26 cellular contexts compared by ENCODE assay signal in the genomic region with DNA sequence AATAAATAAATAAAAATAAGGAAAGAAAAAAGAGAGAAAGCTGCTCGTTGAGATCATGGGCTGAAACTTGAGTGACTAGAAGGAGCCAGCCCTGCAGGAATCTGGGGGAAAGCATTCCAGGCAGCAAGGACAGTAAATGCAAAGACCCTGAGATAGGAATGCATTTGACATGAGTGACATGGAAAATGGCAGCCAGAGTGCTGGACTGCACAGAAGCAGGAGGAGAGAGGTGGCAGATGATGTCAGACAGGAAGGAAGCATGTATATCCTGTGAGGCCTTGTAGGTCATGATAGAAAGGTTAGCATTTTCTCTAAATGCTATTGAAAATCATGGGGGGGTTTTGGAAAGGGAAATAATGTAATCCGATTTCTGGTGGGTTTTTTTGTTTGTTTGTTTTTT. TPM values are rescaled to one million over a fixed set of nuclear protein-coding genes. Genes with fewer than 3 reads are reported as not detected.
"Had no signal": no experiment of that assay in that cellular context is flagged by ENCODE, and none has a peak within 500 bp of the region (broad histone marks: within the 10 kb centered on the region; RNA-seq: fewer than 3 reads in every experiment).

No MANE protein-coding gene starts in this region.

- H3K27ac Mint-ChIP-seq: mesothelial cell of epicardium; natural killer cell; progenitor cell of endocrine pancreas; stimulated activated memory B cell treated with anti-CD40 and anti-IgM and Interleukin-4, amounts not matched to agents 10 μg/mL and 1 μg/mL and 100 μg/mL, for 72 hours; stimulated activated naive CD8-positive, alpha-beta T cell treated with anti-CD3 and anti-CD28 coated beads, Interleukin-15, amount 100 ng/mL, for 72 hours had no signal

- H3K4me1 Mint-ChIP-seq: naive B cell; natural killer cell; stimulated activated memory B cell treated with anti-CD40 and anti-IgM and Interleukin-4, amounts not matched to agents 10 μg/mL and 1 μg/mL and 100 μg/mL, for 72 hours had no signal

- H3K79me2 ChIP-seq: hepatocyte had no signal

- H3K27ac ChIP-seq: hepatocyte, left lung, lower lobe of right lung, ovary, right atrium auricular region, right lobe of liver, transverse colon, upper lobe of left lung, vagina had no signal

- H3K27me3 ChIP-seq: hepatocyte, left lung, ovary, right atrium auricular region, right lobe of liver, upper lobe of left lung, vagina had no signal

- H3K4me3 ChIP-seq: hepatocyte, left lung, lower lobe of right lung, ovary, right atrium auricular region, right lobe of liver, smooth muscle cell, transverse colon, upper lobe of left lung, vagina had no signal

- ATAC-seq: left colon; left lung; lower lobe of right lung; natural killer cell; right lobe of liver; stimulated activated memory B cell treated with anti-CD40 and anti-IgM and Interleukin-4, amounts not matched to agents 10 μg/mL and 1 μg/mL and 100 μg/mL, for 72 hours; stimulated activated naive CD8-positive, alpha-beta T cell treated with anti-CD3 and anti-CD28 coated beads, Interleukin-15, amount 100 ng/mL, for 72 hours had no signal

- H3K4me1 ChIP-seq: left lung, lower lobe of right lung, right atrium auricular region, upper lobe of left lung, vagina had no signal

- H3K9me3 ChIP-seq: left lung, lower lobe of right lung, ovary, right atrium auricular region, right lobe of liver, transverse colon, upper lobe of left lung, vagina had no signal

- H3K9me3 Mint-ChIP-seq: natural killer cell; stimulated activated memory B cell treated with anti-CD40 and anti-IgM and Interleukin-4, amounts not matched to agents 10 μg/mL and 1 μg/mL and 100 μg/mL, for 72 hours; stimulated activated naive CD8-positive, alpha-beta T cell treated with anti-CD3 and anti-CD28 coated beads, Interleukin-15, amount 100 ng/mL, for 72 hours had no signal

- H3K36me3 ChIP-seq: left lung, lower lobe of right lung, ovary, right atrium auricular region, right lobe of liver, transverse colon, upper lobe of left lung, vagina had no signal

- H2AFZ ChIP-seq: hepatocyte had no signal

- DNase-seq: kidney; left colon; left lung; lower lobe of right lung; mesendoderm; naive B cell; natural killer cell; ovary; right lobe of liver; stimulated activated CD4-positive, alpha-beta T cell treated with anti-CD3 and anti-CD28 coated beads, Interleukin-1b, Interleukin-23, amount 100 ng/mL, for 48 hours; stimulated activated CD4-positive, alpha-beta T cell treated with anti-CD3 and anti-CD28 coated beads, Interleukin-2, amount 100 ng/mL, for 48 hours; stimulated activated CD4-positive, alpha-beta T cell treated with anti-CD3 and anti-CD28 coated beads, Interleukin-4, amount 100 ng/mL, for 4 hours; stimulated activated CD8-positive, alpha-beta memory T cell treated with anti-CD3 and anti-CD28 coated beads, Interleukin-4, amount 100 ng/mL, for 48 hours; stimulated activated naive CD4-positive, alpha-beta T cell treated with Interleukin-2 at 50 U/mL for 16 hours; stimulated activated naive CD8-positive, alpha-beta T cell treated with anti-CD3 and anti-CD28 coated beads, Interleukin-15, amount 100 ng/mL, for 72 hours; substantia nigra; transverse colon; upper lobe of left lung had no signal

- H3K4me3 Mint-ChIP-seq: mesothelial cell of epicardium; naive B cell; natural killer cell; stimulated activated memory B cell treated with anti-CD40 and anti-IgM and Interleukin-4, amounts not matched to agents 10 μg/mL and 1 μg/mL and 100 μg/mL, for 72 hours; stimulated activated naive CD8-positive, alpha-beta T cell treated with anti-CD3 and anti-CD28 coated beads, Interleukin-15, amount 100 ng/mL, for 72 hours had no signal

- H3K4me2 ChIP-seq: hepatocyte, smooth muscle cell had no signal

- H3K36me3 Mint-ChIP-seq: mesothelial cell of epicardium; natural killer cell; stimulated activated memory B cell treated with anti-CD40 and anti-IgM and Interleukin-4, amounts not matched to agents 10 μg/mL and 1 μg/mL and 100 μg/mL, for 72 hours had no signal

RNA-seq across cellular contexts. Expression of gene ADRA1B, which starts 29.1 kb away (rescaled TPM):
- total RNA-seq: mononuclear cell, natural killer cell had no signal
